30 cellular contexts compared by ENCODE assay signal in the genomic region with DNA sequence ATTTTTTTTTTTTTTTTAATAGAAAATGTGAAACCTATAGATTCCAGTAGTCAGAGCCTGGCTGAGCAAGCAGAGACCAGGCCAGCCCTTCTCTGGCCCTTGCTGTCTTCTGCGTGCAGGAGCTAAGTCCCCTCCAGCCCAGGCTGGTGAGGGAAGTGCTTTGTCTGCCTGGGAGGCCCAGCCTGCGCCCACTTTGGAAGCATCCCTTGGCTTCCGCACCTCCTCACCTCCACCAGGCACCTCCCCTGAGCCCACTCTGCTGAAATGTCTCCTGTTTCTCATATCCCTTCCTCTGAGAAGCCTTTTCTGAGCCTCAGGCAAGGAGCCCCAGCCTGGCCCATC. TPM values are rescaled to one million over a fixed set of nuclear protein-coding genes. Genes with fewer than 3 reads are reported as not detected.
DNase-seq lines count a peak whose midpoint lies in the region; ATAC-seq and TF ChIP-seq lines count a peak whose summit lies in the region.
"Had no signal": no experiment of that assay in that cellular context is flagged by ENCODE, and none has a peak within 500 bp of the region (broad histone marks: within the 10 kb centered on the region; RNA-seq: fewer than 3 reads in every experiment).

No MANE protein-coding gene starts in this region.

- no peak for TF ChIP-seq POLR2A in testis (IDR thresholded peaks at IDR 0.05)

- intact Hi-C loops in left lung (cut with DNase I) (no loop called here), testis (cut with DNase I; ENCODE audit: low total_unique reads) (loop anchor here (10.0 kb wide), 1 partner anchor 260 kb away; a partner anchor contains a TSS)

- POLR2A ChIA-PET in WTC11 (lab: Charles Lee): no interaction called here

- H3K4me1 ChIP-seq in left lung: peaks cover 0 to under 1% of the 10 kb centered on the region in 2 donors
- no peaks in the 10 kb centered on the region for H3K4me1 ChIP-seq in testis
- H3K4me1 ChIP-seq in foreskin keratinocyte: no peaks in the 10 kb centered on the region
- H3K4me1 ChIP-seq: A549, SJCRH30 had no signal

- no peaks in the 10 kb centered on the region for H3K9me3 ChIP-seq in left lung
- H3K9me3 ChIP-seq in testis: no peaks in the 10 kb centered on the region
- H3K9me3 ChIP-seq: A549, psoas muscle, SJCRH30 had no signal

- no peak overlapping the region for H3K4me3 Mint-ChIP-seq in activated CD8-positive, alpha-beta memory T cell treated with anti-CD3 and anti-CD28 coated beads, Interleukin-2, amount 10 ng/mL, durations not matched to agents 7 days and 5 days
- H3K4me3 Mint-ChIP-seq in WTC11: no peak overlapping the region
- H3K4me3 Mint-ChIP-seq: activated naive CD4-positive, alpha-beta T cell treated with anti-CD3 and anti-CD28 coated beads, Interleukin-2, amount 50 U/mL, for 24 hours; CD4-positive, alpha-beta T cell; effector memory CD8-positive, alpha-beta T cell had no signal

- peak; percentile 47 for DNase-seq in activated CD8-positive, alpha-beta memory T cell treated with anti-CD3 and anti-CD28 coated beads, Interleukin-2, amount 50 U/mL, for 48 hours
- no peak for DNase-seq in activated CD8-positive, alpha-beta memory T cell treated with anti-CD3 and anti-CD28 coated beads, Interleukin-2, amount 10 ng/mL, durations not matched to agents 7 days and 5 days
- DNase-seq in WTC11 (ENCODE audit: low spot score) (peak; percentile 5), left lung (peak; percentile 16 to 37), testis (peak; percentile 7), NCI-H187 treated with DMSO at 0.1 percent for 48 hours (lab: John Stamatoyannopoulos, UW) (no peak), foreskin keratinocyte (no peak)
- DNase-seq: AML-193; anterior cingulate cortex; DND-41; effector memory CD8-positive, alpha-beta T cell; erythroblast; GF-D8; glutamatergic neuron; NCI-H187; NCI-H2171; NCI-H510A; stimulated activated CD4-positive, alpha-beta T cell treated with anti-CD3 and anti-CD28 coated beads, Interleukin-15, amount 100 ng/mL, for 24 hours; stimulated activated CD4-positive, alpha-beta T cell treated with anti-CD3 and anti-CD28 coated beads, Interleukin-4, amount 100 ng/mL, for 4 hours; T1000 had no signal

- ATAC-seq in activated CD8-positive, alpha-beta memory T cell treated with anti-CD3 and anti-CD28 coated beads, Interleukin-2, amount 10 ng/mL, durations not matched to agents 7 days and 5 days: no peak
- ATAC-seq in WTC11: no peak
- no peak for ATAC-seq in left lung
- no peak for ATAC-seq in HG03139 (IDR thresholded peaks at IDR 0.05; ENCODE audit: unreplicated experiment)
- no peak for ATAC-seq in foreskin keratinocyte
- ATAC-seq: effector memory CD8-positive, alpha-beta T cell had no signal

- peaks cover 0 to 12% of the 10 kb centered on the region in 2 donors for H3K27me3 ChIP-seq in left lung
- H3K27me3 ChIP-seq in testis: no peaks in the 10 kb centered on the region
- peaks cover 17% of the 10 kb centered on the region for H3K27me3 ChIP-seq in foreskin keratinocyte

- CTCF ChIA-PET in activated CD8-positive, alpha-beta memory T cell treated with anti-CD3 and anti-CD28 coated beads, Interleukin-2, amount 10 ng/mL, durations not matched to agents 7 days and 5 days (lab: Charles Lee): interaction anchor here (1.9 to 2.6 kb wide), 2 partner anchors 63 to 163 kb away, joined by 5 to 13 read pairs; no protein-coding TSS in a partner anchor
- CTCF ChIA-PET in WTC11 (lab: Charles Lee): interaction anchor here (1.1 to 3.9 kb wide), 14 partner anchors 10 to 342 kb away, joined by 3 to 55 read pairs (median 8); a partner anchor contains a TSS

- H3K4me1 Mint-ChIP-seq in activated CD8-positive, alpha-beta memory T cell treated with anti-CD3 and anti-CD28 coated beads, Interleukin-2, amount 10 ng/mL, durations not matched to agents 7 days and 5 days: no peaks in the 10 kb centered on the region
- H3K4me1 Mint-ChIP-seq in WTC11: peaks cover 22% of the 10 kb centered on the region
- H3K4me1 Mint-ChIP-seq: activated naive CD4-positive, alpha-beta T cell treated with anti-CD3 and anti-CD28 coated beads, Interleukin-2, amount 50 U/mL, for 24 hours had no signal

- H3K27me3 Mint-ChIP-seq in activated CD8-positive, alpha-beta memory T cell treated with anti-CD3 and anti-CD28 coated beads, Interleukin-2, amount 10 ng/mL, durations not matched to agents 7 days and 5 days: peaks cover 17% of the 10 kb centered on the region
- peaks cover 22% of the 10 kb centered on the region for H3K27me3 Mint-ChIP-seq in WTC11 (ENCODE audit: low read depth)

- no peaks in the 10 kb centered on the region for H3K9me3 Mint-ChIP-seq in activated CD8-positive, alpha-beta memory T cell treated with anti-CD3 and anti-CD28 coated beads, Interleukin-2, amount 10 ng/mL, durations not matched to agents 7 days and 5 days (ENCODE audit: low read depth)
- H3K9me3 Mint-ChIP-seq in WTC11: no peaks in the 10 kb centered on the region
- H3K9me3 Mint-ChIP-seq: activated naive CD4-positive, alpha-beta T cell treated with anti-CD3 and anti-CD28 coated beads, Interleukin-2, amount 50 U/mL, for 24 hours; activated T-helper 2 cell treated with anti-CD3 and anti-CD28 coated beads, Interferon-gamma antibody, Interleukin-2, Interleukin-4, amounts not matched to agents 10 μg/mL and 5 μg/mL and 100 μg/mL, durations not matched to agents 14 hours and 24 hours and 36 hours; CD4-positive, alpha-beta T cell; effector memory CD8-positive, alpha-beta T cell had no signal

- no peak overlapping the region for H3K27ac Mint-ChIP-seq in activated CD8-positive, alpha-beta memory T cell treated with anti-CD3 and anti-CD28 coated beads, Interleukin-2, amount 10 ng/mL, durations not matched to agents 7 days and 5 days
- no peak overlapping the region for H3K27ac Mint-ChIP-seq in WTC11
- H3K27ac Mint-ChIP-seq: activated naive CD4-positive, alpha-beta T cell treated with anti-CD3 and anti-CD28 coated beads, Interleukin-2, amount 50 U/mL, for 24 hours; activated T-helper 2 cell treated with anti-CD3 and anti-CD28 coated beads, Interferon-gamma antibody, Interleukin-2, Interleukin-4, amounts not matched to agents 10 μg/mL and 5 μg/mL and 100 μg/mL, durations not matched to agents 14 hours and 24 hours and 36 hours; CD4-positive, alpha-beta T cell; effector memory CD8-positive, alpha-beta T cell had no signal

- H3K36me3 ChIP-seq in left lung (no peaks in the 10 kb centered on the region), testis (ENCODE audit: low read depth, missing control alignments) (no peaks in the 10 kb centered on the region)
- H3K36me3 ChIP-seq: cardiac muscle cell, SJCRH30 had no signal

- TF ChIP-seq CTCF in WTC11 (IDR thresholded peaks at IDR 0.05) (no peak), left lung (IDR thresholded peaks at IDR 0.05) (no peak), testis (IDR thresholded peaks at IDR 0.05) (no peak), foreskin keratinocyte (conservative IDR thresholded peaks at IDR 0.05) (no peak)

- H3K4me3 ChIP-seq in left lung: no peak overlapping the region
- no peak overlapping the region for H3K4me3 ChIP-seq in testis
- H3K4me3 ChIP-seq: A549, cardiac muscle cell, coronary artery, psoas muscle, SJCRH30 had no signal

- no peak overlapping the region for H3K27ac ChIP-seq in left lung
- H3K27ac ChIP-seq in testis: no peak overlapping the region
- no peak overlapping the region for H3K27ac ChIP-seq in foreskin keratinocyte
- H3K27ac ChIP-seq: A549, cardiac muscle cell, coronary artery, SJCRH30 had no signal

- no peaks in the 10 kb centered on the region for H3K36me3 Mint-ChIP-seq in activated CD8-positive, alpha-beta memory T cell treated with anti-CD3 and anti-CD28 coated beads, Interleukin-2, amount 10 ng/mL, durations not matched to agents 7 days and 5 days
- no peaks in the 10 kb centered on the region for H3K36me3 Mint-ChIP-seq in WTC11
- H3K36me3 Mint-ChIP-seq: activated naive CD4-positive, alpha-beta T cell treated with anti-CD3 and anti-CD28 coated beads, Interleukin-2, amount 50 U/mL, for 24 hours had no signal

- WGBS in testis, 2 donors: 89 to 90% methylated on average over 3 of the region's 3 CpGs

TF ChIP-seq in WTC11, 78 proteins besides CTCF, POLR2A, EP300 and RAD21:
- no peak for TF ChIP-seq NFE2L1 (CRISPR knock-in tag; IDR thresholded peaks at IDR 0.05)

RNA-seq across cellular contexts. Expression of a gene that starts 45.4 kb away (rescaled TPM):
- total RNA-seq in activated CD8-positive, alpha-beta memory T cell treated with anti-CD3 and anti-CD28 coated beads, Interleukin-2, amount 10 ng/mL, durations not matched to agents 7 days and 5 days: not detected
- total RNA-seq in WTC11 (2021) (0.78 to 2.0 TPM (median 1.2 TPM) in 3 replicates), left lung (1 to 10 TPM in 1 of 2 donors, under 1 TPM in 1; 0.90 to 1.8 TPM), testis (10 to 100 TPM; 67.5 to 73.8 TPM), foreskin keratinocyte (0.68 and 1.7 TPM in 2 replicates)
- polyA plus RNA-seq in testis (ENCODE audit: insufficient read depth, low read depth, low replicate concordance) (19.6 TPM), foreskin keratinocyte (0.49 and 1.3 TPM in 2 replicates)
- total RNA-seq: activated T-helper 2 cell treated with anti-CD3 and anti-CD28 coated beads, Interferon-gamma antibody, Interleukin-2, Interleukin-4, amounts not matched to agents 10 μg/mL and 5 μg/mL and 100 μg/mL, durations not matched to agents 14 hours and 24 hours and 36 hours; CD4-positive, alpha-beta T cell; RPMI7951 had no signal

RNA-seq across cellular contexts. Expression of a gene that starts 51.1 kb away (rescaled TPM):
- 10 to 100 TPM; 22.5 to 23.8 TPM for total RNA-seq in activated CD8-positive, alpha-beta memory T cell treated with anti-CD3 and anti-CD28 coated beads, Interleukin-2, amount 10 ng/mL, durations not matched to agents 7 days and 5 days
- total RNA-seq in WTC11 (2021) (28.1 to 33.5 TPM (median 28.4 TPM) in 3 replicates), left lung (10 to 100 TPM; 35.1 to 48.6 TPM), testis (100 to 1,000 TPM; 160 to 220 TPM), foreskin keratinocyte (28.8 and 29.4 TPM in 2 replicates)
- polyA plus RNA-seq in testis (ENCODE audit: insufficient read depth, low read depth, low replicate concordance) (161 TPM), foreskin keratinocyte (28.1 and 29.1 TPM in 2 replicates)

Comparison
In these comparisons a context has a peak if more than half of its experiments do, and no peak if none do; other contexts are left out.
1. DNase-seq: peak in activated CD8-positive, alpha-beta memory T cell treated with anti-CD3 and anti-CD28 coated beads, Interleukin-2, amount 50 U/mL, for 48 hours (single experiment), WTC11 (single experiment), left lung (2 of 2) and testis (single experiment); none in activated CD8-positive, alpha-beta memory T cell treated with anti-CD3 and anti-CD28 coated beads, Interleukin-2, amount 10 ng/mL, durations not matched to agents 7 days and 5 days (single experiment), NCI-H187 treated with DMSO at 0.1 percent for 48 hours (single experiment) and foreskin keratinocyte (0 of 2).
2. RNA of a gene that starts 45.4 kb away (total RNA-seq): 67.5 to 73.8 TPM in testis; 0.90 to 1.8 TPM in left lung, 0.68 to 1.7 TPM in foreskin keratinocyte, 0.78 to 2.0 TPM in WTC11 and not detected in activated CD8-positive, alpha-beta memory T cell treated with anti-CD3 and anti-CD28 coated beads, Interleukin-2, amount 10 ng/mL, durations not matched to agents 7 days and 5 days; every median in the first group is over 10 times any median in the second.